In the genomic region with DNA sequence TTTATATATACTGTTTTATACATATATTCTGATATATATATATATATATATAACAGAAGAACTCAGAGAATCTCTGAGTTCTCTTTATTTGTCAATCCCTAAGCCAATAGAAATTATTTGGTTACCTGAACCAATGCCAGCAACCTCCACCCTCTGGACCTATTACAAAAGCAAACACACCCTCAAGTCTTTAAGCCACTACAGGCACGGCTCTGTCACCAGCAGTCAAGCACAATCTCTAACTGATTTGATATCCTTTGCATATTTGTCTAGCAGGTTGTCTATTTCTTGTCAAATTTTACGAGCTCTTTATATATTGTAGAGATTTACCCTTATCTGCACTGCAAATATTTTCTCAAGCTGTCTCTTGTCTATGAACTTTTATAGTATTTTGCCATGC, we compare ENCODE assay signal across 30 cellular contexts.
"Had no signal": no experiment of that assay in that cellular context is flagged by ENCODE, and none has a peak within 500 bp of the region (broad histone marks: within the 10 kb centered on the region; RNA-seq: fewer than 3 reads in every experiment).

No MANE protein-coding gene starts in this region.

- DNase-seq: islet precursor cell; kidney glomerular epithelial cell; left cardiac atrium; left lung; lower lobe of right lung; mammary epithelial cell; mesenchymal stem cell; naive B cell; natural killer cell; nephron progenitor cell; occipital lobe; right lobe of liver; stimulated activated CD4-positive, alpha-beta T cell treated with anti-CD3 and anti-CD28 coated beads, Interleukin-1b, Interleukin-23, amount 100 ng/mL, for 48 hours; stimulated activated CD4-positive, alpha-beta T cell treated with anti-CD3 and anti-CD28 coated beads, Interleukin-2, amount 100 ng/mL, for 48 hours; stimulated activated CD4-positive, alpha-beta T cell treated with anti-CD3 and anti-CD28 coated beads, Interleukin-4, amount 100 ng/mL, for 4 hours; stimulated activated CD8-positive, alpha-beta memory T cell treated with anti-CD3 and anti-CD28 coated beads, Interleukin-4, amount 100 ng/mL, for 48 hours; stimulated activated naive CD4-positive, alpha-beta T cell treated with Interleukin-2 at 50 U/mL for 16 hours; stimulated activated naive CD8-positive, alpha-beta T cell treated with anti-CD3 and anti-CD28 coated beads, Interleukin-15, amount 100 ng/mL, for 72 hours; substantia nigra; testis; thyroid gland; transverse colon; upper lobe of left lung had no signal

- H3K4me1 ChIP-seq: left lung, lower lobe of right lung, neural progenitor cell, parathyroid adenoma, right atrium auricular region, right lobe of liver, testis, thyroid gland, transverse colon, upper lobe of left lung, vagina had no signal

- H3K4me3 ChIP-seq: left lung, lower lobe of right lung, neural progenitor cell, right atrium auricular region, right lobe of liver, smooth muscle cell, testis, thyroid gland, transverse colon, upper lobe of left lung, vagina had no signal

- H3K9me3 ChIP-seq: left lung, lower lobe of right lung, neutrophil, right atrium auricular region, right lobe of liver, testis, thyroid gland, transverse colon, upper lobe of left lung, vagina had no signal

- ATAC-seq: left cardiac atrium; left lung; lower lobe of right lung; natural killer cell; right lobe of liver; stimulated activated memory B cell treated with anti-CD40 and anti-IgM and Interleukin-4, amounts not matched to agents 10 μg/mL and 1 μg/mL and 100 μg/mL, for 72 hours; stimulated activated naive CD8-positive, alpha-beta T cell treated with anti-CD3 and anti-CD28 coated beads, Interleukin-15, amount 100 ng/mL, for 72 hours had no signal

- H3K36me3 ChIP-seq: left lung, lower lobe of right lung, neural progenitor cell, neutrophil, right atrium auricular region, right lobe of liver, thyroid gland, transverse colon, upper lobe of left lung, vagina had no signal

- H3K9ac ChIP-seq: neural progenitor cell, parathyroid adenoma had no signal

- H3K27ac ChIP-seq: left lung, lower lobe of right lung, neural progenitor cell, neutrophil, parathyroid adenoma, right atrium auricular region, right lobe of liver, testis, thyroid gland, transverse colon, upper lobe of left lung, vagina had no signal
